In genomic region chr17:39001703-39002637, GRCh38 we compare ENCODE assay signal across 1 cellular context.
TF ChIP-seq lines count a peak whose summit lies in the region.

No MANE protein-coding gene starts in this region.

TF ChIP-seq in HepG2, 621 proteins besides CTCF, POLR2A, EP300 and RAD21 (continued from another document):
- TF ChIP-seq, protein P1, sequence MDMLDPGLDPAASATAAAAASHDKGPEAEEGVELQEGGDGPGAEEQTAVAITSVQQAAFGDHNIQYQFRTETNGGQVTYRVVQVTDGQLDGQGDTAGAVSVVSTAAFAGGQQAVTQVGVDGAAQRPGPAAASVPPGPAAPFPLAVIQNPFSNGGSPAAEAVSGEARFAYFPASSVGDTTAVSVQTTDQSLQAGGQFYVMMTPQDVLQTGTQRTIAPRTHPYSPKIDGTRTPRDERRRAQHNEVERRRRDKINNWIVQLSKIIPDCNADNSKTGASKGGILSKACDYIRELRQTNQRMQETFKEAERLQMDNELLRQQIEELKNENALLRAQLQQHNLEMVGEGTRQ (IDR thresholded peaks at IDR 0.05; ENCODE audit: low read depth, low read length): no peak
- TF ChIP-seq, protein P1 (CRISPR knock-in tag; IDR thresholded peaks at IDR 0.05; ENCODE audit: borderline replicate concordance): no peak
- no peak for TF ChIP-seq ZNF747 (CRISPR knock-in tag; IDR thresholded peaks at IDR 0.05; ENCODE audit: borderline replicate concordance)
- TF ChIP-seq ZNF550 (CRISPR knock-in tag; IDR thresholded peaks at IDR 0.05; ENCODE audit: borderline replicate concordance): no peak
- TF ChIP-seq ZNF367 (CRISPR knock-in tag; IDR thresholded peaks at IDR 0.05; ENCODE audit: borderline replicate concordance): no peak
- TF ChIP-seq PRPF4 (IDR thresholded peaks at IDR 0.05; ENCODE audit: low read depth, low read length, poor library complexity, severe bottlenecking): no peak
TF ChIP-seq in HepG2: peak in this region for 0.
